In the genomic region with DNA sequence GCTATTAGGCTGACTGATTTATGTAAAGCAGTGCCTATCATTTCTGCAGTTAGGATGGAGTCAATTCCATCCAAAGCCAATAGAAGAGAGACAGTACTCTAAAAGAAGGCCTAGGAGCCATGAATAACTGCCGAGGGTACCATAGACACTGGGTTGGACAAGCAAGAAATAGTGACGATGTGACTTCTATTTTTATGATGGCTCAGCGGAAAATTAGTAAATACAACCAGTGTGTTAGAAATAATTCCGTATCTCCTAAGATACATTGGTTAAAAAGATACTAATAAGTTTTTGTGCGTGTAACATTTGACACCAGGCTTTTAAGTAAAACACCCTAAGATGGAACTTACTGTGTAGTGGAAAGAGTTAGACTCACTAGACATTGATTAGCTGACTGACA, we compare ENCODE assay signal across 31 cellular contexts. TPM values are rescaled to one million over a fixed set of nuclear protein-coding genes. Genes with fewer than 3 reads are reported as not detected.
"Had no signal": no experiment of that assay in that cellular context is flagged by ENCODE, and none has a peak within 500 bp of the region (broad histone marks: within the 10 kb centered on the region; RNA-seq: fewer than 3 reads in every experiment).

No MANE protein-coding gene starts in this region.

- H3K9me3 ChIP-seq: pancreas, prostate gland had no signal

- H3K4me1 Mint-ChIP-seq: activated CD4-positive, alpha-beta T cell treated with anti-CD3 and anti-CD28 coated beads for 36 hours; activated CD8-positive, alpha-beta memory T cell treated with anti-CD3 and anti-CD28 coated beads, Interleukin-2, amount 10 ng/mL, durations not matched to agents 7 days and 5 days; immature natural killer cell; memory B cell had no signal

- DNase-seq: activated CD4-positive, alpha-beta T cell treated with anti-CD3 and anti-CD28 coated beads for 36 hours; activated CD4-positive, CD25-positive, alpha-beta regulatory T cell; activated CD8-positive, alpha-beta memory T cell treated with anti-CD3 and anti-CD28 coated beads, Interleukin-2, amount 10 ng/mL, durations not matched to agents 7 days and 5 days; activated CD8-positive, alpha-beta T cell treated with anti-CD3 and anti-CD28 coated beads, Interleukin-2, amount 10 ng/mL, durations not matched to agents 7 days and 5 days; activated naive CD4-positive, alpha-beta T cell treated with Interleukin-2 at 50 U/mL for 16 hours; activated T-cell treated with anti-CD3 and anti-CD28 coated beads for 4 hours; activated T-cell treated with anti-CD3 and anti-CD28 coated beads, Interleukin-2, amount 50 U/mL, for 72 hours; aorta; brain microvascular endothelial cell; cortex of kidney; effector memory CD8-positive, alpha-beta T cell; foreskin keratinocyte; heart left ventricle; hypothalamus; immature natural killer cell; kidney; left colon; mucosa of descending colon; pancreas; stimulated activated CD4-positive, alpha-beta T cell treated with anti-CD3 and anti-CD28 coated beads, Interleukin-2, amount 100 ng/mL, for 24 hours; stimulated activated naive CD4-positive, alpha-beta T cell; T-helper 2 cell; tibial artery; upper lobe of right lung had no signal

- H3K4me1 ChIP-seq: pancreas, prostate gland, suprapubic skin, tibial artery, upper lobe of right lung had no signal

- H3K27ac ChIP-seq: brain microvascular endothelial cell, foreskin keratinocyte, heart left ventricle, pancreas, prostate gland, suprapubic skin, tibial artery, upper lobe of right lung had no signal

- H3K27ac Mint-ChIP-seq: activated CD4-positive, alpha-beta T cell treated with anti-CD3 and anti-CD28 coated beads for 36 hours; activated CD8-positive, alpha-beta memory T cell treated with anti-CD3 and anti-CD28 coated beads, Interleukin-2, amount 10 ng/mL, durations not matched to agents 7 days and 5 days; activated CD8-positive, alpha-beta T cell treated with anti-CD3 and anti-CD28 coated beads, Interleukin-2, amount 10 ng/mL, durations not matched to agents 7 days and 5 days; activated naive CD8-positive, alpha-beta T cell; activated T-cell treated with anti-CD3 and anti-CD28 coated beads, Interleukin-2, amount 50 U/mL, for 72 hours; effector memory CD8-positive, alpha-beta T cell; memory B cell; natural killer cell treated with Interleukin-12 subunit alpha and Interleukin-12 subunit beta and Interleukin-15 and Interleukin-18, amount 100 ng/mL, for 72 hours had no signal

- H3K27me3 ChIP-seq: brain microvascular endothelial cell, foreskin keratinocyte, heart left ventricle, pancreas, suprapubic skin, tibial artery, upper lobe of right lung had no signal

- H3K27me3 Mint-ChIP-seq: activated CD4-positive, alpha-beta T cell treated with anti-CD3 and anti-CD28 coated beads for 36 hours; activated CD8-positive, alpha-beta memory T cell treated with anti-CD3 and anti-CD28 coated beads, Interleukin-2, amount 10 ng/mL, durations not matched to agents 7 days and 5 days; activated naive CD8-positive, alpha-beta T cell; effector memory CD8-positive, alpha-beta T cell; memory B cell; natural killer cell treated with Interleukin-12 subunit alpha and Interleukin-12 subunit beta and Interleukin-15 and Interleukin-18, amount 100 ng/mL, for 72 hours had no signal

- H3K4me3 ChIP-seq: heart left ventricle, mucosa of descending colon, pancreas, prostate gland, smooth muscle cell, suprapubic skin, tibial artery, upper lobe of right lung had no signal

- H3K4me3 Mint-ChIP-seq: activated CD4-positive, alpha-beta T cell treated with anti-CD3 and anti-CD28 coated beads for 36 hours; activated CD8-positive, alpha-beta memory T cell treated with anti-CD3 and anti-CD28 coated beads, Interleukin-2, amount 10 ng/mL, durations not matched to agents 7 days and 5 days; activated CD8-positive, alpha-beta T cell treated with anti-CD3 and anti-CD28 coated beads, Interleukin-2, amount 10 ng/mL, durations not matched to agents 7 days and 5 days; activated naive CD8-positive, alpha-beta T cell; activated T-cell treated with anti-CD3 and anti-CD28 coated beads, Interleukin-2, amount 50 U/mL, for 72 hours; effector memory CD8-positive, alpha-beta T cell; immature natural killer cell; memory B cell; natural killer cell treated with Interleukin-12 subunit alpha and Interleukin-12 subunit beta and Interleukin-15 and Interleukin-18, amount 100 ng/mL, for 72 hours had no signal

- ATAC-seq: activated CD4-positive, alpha-beta T cell treated with anti-CD3 and anti-CD28 coated beads for 36 hours; activated CD8-positive, alpha-beta memory T cell treated with anti-CD3 and anti-CD28 coated beads, Interleukin-2, amount 10 ng/mL, durations not matched to agents 7 days and 5 days; activated CD8-positive, alpha-beta T cell treated with anti-CD3 and anti-CD28 coated beads, Interleukin-2, amount 10 ng/mL, durations not matched to agents 7 days and 5 days; activated T-cell treated with anti-CD3 and anti-CD28 coated beads, Interleukin-2, amount 50 U/mL, for 72 hours; effector memory CD8-positive, alpha-beta T cell; esophagus mucosa; foreskin keratinocyte; heart left ventricle; left colon; mucosa of descending colon; natural killer cell treated with Interleukin-12 subunit alpha and Interleukin-12 subunit beta and Interleukin-15 and Interleukin-18, amount 100 ng/mL, for 72 hours; pancreas; upper lobe of right lung had no signal

- H3K36me3 ChIP-seq: brain microvascular endothelial cell, prostate gland, upper lobe of right lung had no signal

- H3K4me2 ChIP-seq: smooth muscle cell had no signal

RNA-seq across cellular contexts. Expression of a gene that starts 45.6 kb away (rescaled TPM):
- total RNA-seq: activated CD4-positive, alpha-beta T cell treated with anti-CD3 and anti-CD28 coated beads for 36 hours; activated CD8-positive, alpha-beta T cell treated with anti-CD3 and anti-CD28 coated beads, Interleukin-2, amount 10 ng/mL, durations not matched to agents 7 days and 5 days; activated T-cell treated with anti-CD3 and anti-CD28 coated beads, Interleukin-2, amount 50 U/mL, for 72 hours had no signal
- polyA plus RNA-seq: immature natural killer cell had no signal
